25 cellular contexts compared by ENCODE assay signal in the genomic region with DNA sequence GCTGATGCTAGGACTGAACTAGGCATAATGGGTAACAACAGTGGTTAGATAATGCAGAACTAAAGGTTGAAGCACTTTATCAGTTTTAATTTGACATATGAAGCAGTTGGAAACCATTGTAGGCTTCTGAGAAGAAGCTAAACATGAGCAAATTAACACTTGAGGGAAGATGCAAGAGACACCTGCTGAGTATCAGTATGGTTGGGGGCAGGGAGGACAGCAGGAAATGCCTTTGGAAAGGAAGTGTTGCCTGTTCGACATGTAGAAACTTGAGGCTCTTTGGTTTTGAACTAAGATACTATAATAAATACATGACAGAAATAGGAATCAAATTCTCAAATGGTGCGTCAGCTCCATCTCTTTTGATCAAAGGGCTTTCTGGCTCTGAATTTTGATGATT.
A peak's percentile ranks its signal among the peaks of the same experiment; 100 is the strongest.
DNase-seq lines count a peak whose midpoint lies in the region; FAIRE-seq and TF ChIP-seq lines count a peak whose summit lies in the region.
"Had no signal": no experiment of that assay in that cellular context is flagged by ENCODE, and none has a peak within 500 bp of the region (broad histone marks: within the 10 kb centered on the region; RNA-seq: fewer than 3 reads in every experiment).

No MANE protein-coding gene starts in this region.

- intact Hi-C loops in prostate gland (cut with DNase I): no loop called here

- WGBS in endodermal cell (ENCODE audit: insufficient coverage in 1 of 2, insufficient read length in 1 of 2), 2 experiments: 50 to 100% methylated on average over 1 to 2 of the region's 2 CpGs
- 39% methylated on average over 2 of the region's 2 CpGs for WGBS in prostate gland

- peaks cover 12% of the 10 kb centered on the region for H3K9me3 ChIP-seq in endodermal cell (ENCODE audit: control insufficient read depth, low read length)
- H3K9me3 ChIP-seq in prostate gland: no peaks in the 10 kb centered on the region
- H3K9me3 ChIP-seq: body of pancreas, esophagus muscularis mucosa, gastroesophageal sphincter, tibial artery had no signal

- H3K9ac ChIP-seq in endodermal cell (ENCODE audit: extremely low read depth, low read length, poor library complexity, severe bottlenecking): no peak overlapping the region

- no peak overlapping the region for H3K4me3 Mint-ChIP-seq in endodermal cell
- H3K4me3 Mint-ChIP-seq: CD8-positive, alpha-beta memory T cell; naive thymus-derived CD4-positive, alpha-beta T cell; stimulated activated naive CD8-positive, alpha-beta T cell treated with anti-CD3 and anti-CD28 coated beads, Interleukin-15, Interleukin-2, amounts not matched to agents 100 ng/mL and 50 ng/mL, for 24 hours had no signal

- H3K27me3 Mint-ChIP-seq in endodermal cell (ENCODE audit: insufficient read depth): peaks cover 2% of the 10 kb centered on the region
- H3K27me3 Mint-ChIP-seq: stimulated activated naive CD8-positive, alpha-beta T cell treated with anti-CD3 and anti-CD28 coated beads, Interleukin-15, Interleukin-2, amounts not matched to agents 100 ng/mL and 50 ng/mL, for 24 hours had no signal

- DNase-seq in HPDE6-E6E7 (ENCODE audit: extremely low spot score) (peak; percentile 47), NCI-H2227 (lab: John Stamatoyannopoulos, UW; ENCODE audit: unreplicated experiment) (peak; percentile 72), endodermal cell (peak; percentile 73), prostate gland (ENCODE audit: low spot score) (peak; percentile 23), GM10266 (ENCODE audit: extremely low spot score) (no peak), mesenteric fat pad (ENCODE audit: low spot score) (no peak), GM19239 (ENCODE audit: insufficient read length, low spot score) (no peak)
- DNase-seq: activated CD8-positive, alpha-beta memory T cell treated with anti-CD3 and anti-CD28 coated beads, Interleukin-2, amount 50 U/mL, for 48 hours; activated effector memory CD4-positive, alpha-beta T cell treated with Interleukin-2 at 50 U/mL for 16 hours; body of pancreas; CD8-positive, alpha-beta memory T cell; DMS79 treated with DMSO at 0.1 percent for 48 hours; effector CD4-positive, alpha-beta T cell; IMR-90; NCI-H1436 treated with DMSO at 0.1 percent for 48 hours; PC-9; stimulated activated CD4-positive, alpha-beta T cell treated with anti-CD3 and anti-CD28 coated beads, Interleukin-12 subunit alpha, Interleukin-12 subunit beta, amount 100 ng/mL, for 4 hours; stimulated activated CD4-positive, alpha-beta T cell treated with anti-CD3 and anti-CD28 coated beads, Interleukin-4, amount 100 ng/mL, for 4 hours; tibial artery had no signal

- H3K36me3 ChIP-seq in endodermal cell (ENCODE audit: control insufficient read depth, insufficient read depth, low read length): no peaks in the 10 kb centered on the region
- H3K36me3 ChIP-seq in prostate gland: no peaks in the 10 kb centered on the region
- H3K36me3 ChIP-seq: esophagus muscularis mucosa, gastroesophageal sphincter, tibial artery had no signal

- H3K4me1 ChIP-seq in endodermal cell (ENCODE audit: control insufficient read depth, insufficient read depth, low read length): peaks cover 10% of the 10 kb centered on the region
- H3K4me1 ChIP-seq in prostate gland (replicated peaks): no peaks in the 10 kb centered on the region
- H3K4me1 ChIP-seq: esophagus muscularis mucosa, gastroesophageal sphincter, tibial artery had no signal

- TF ChIP-seq CTCF in endodermal cell (conservative IDR thresholded peaks at IDR 0.05) (no peak), prostate gland (IDR thresholded peaks at IDR 0.05) (no peak), GM10266 (IDR thresholded peaks at IDR 0.05; ENCODE audit: control insufficient read depth, insufficient read depth, low read depth, missing control alignments) (no peak)

- H3K27ac ChIP-seq in endodermal cell (ENCODE audit: low read depth, low read length): no peak overlapping the region
- no peak overlapping the region for H3K27ac ChIP-seq in prostate gland
- H3K27ac ChIP-seq: body of pancreas, esophagus muscularis mucosa, gastroesophageal sphincter, HL-60, PC-9, tibial artery, VCaP had no signal

- H3K4me1 Mint-ChIP-seq in endodermal cell: peaks cover 40% of the 10 kb centered on the region
- H3K4me1 Mint-ChIP-seq: CD8-positive, alpha-beta memory T cell had no signal

- no peak overlapping the region for H3K4me3 ChIP-seq in endodermal cell (ENCODE audit: low read length)
- H3K4me3 ChIP-seq in prostate gland: no peak overlapping the region
- H3K4me3 ChIP-seq: body of pancreas, esophagus muscularis mucosa, gastroesophageal sphincter, PC-9, tibial artery had no signal

- no peak for FAIRE-seq in GM19239 (lab: Jason Lieb, UNC)

- H3K36me3 Mint-ChIP-seq in endodermal cell (ENCODE audit: low read depth): peaks cover 11% of the 10 kb centered on the region
- H3K36me3 Mint-ChIP-seq: CD8-positive, alpha-beta memory T cell had no signal

- no peaks in the 10 kb centered on the region for H3K27me3 ChIP-seq in endodermal cell (ENCODE audit: control insufficient read depth, insufficient read depth, low read length, poor library complexity, severe bottlenecking)
- no peaks in the 10 kb centered on the region for H3K27me3 ChIP-seq in prostate gland (replicated peaks; ENCODE audit: insufficient read depth)
- H3K27me3 ChIP-seq: body of pancreas, esophagus muscularis mucosa, gastroesophageal sphincter, tibial artery had no signal

- H3K27ac Mint-ChIP-seq in endodermal cell: no peak overlapping the region
- H3K27ac Mint-ChIP-seq: CD8-positive, alpha-beta memory T cell; naive thymus-derived CD4-positive, alpha-beta T cell; stimulated activated naive CD8-positive, alpha-beta T cell treated with anti-CD3 and anti-CD28 coated beads, Interleukin-15, Interleukin-2, amounts not matched to agents 100 ng/mL and 50 ng/mL, for 24 hours had no signal

- H3K9me3 Mint-ChIP-seq in endodermal cell: peaks cover 25% of the 10 kb centered on the region
- H3K9me3 Mint-ChIP-seq: CD8-positive, alpha-beta memory T cell; naive thymus-derived CD4-positive, alpha-beta T cell; stimulated activated naive CD8-positive, alpha-beta T cell treated with anti-CD3 and anti-CD28 coated beads, Interleukin-15, Interleukin-2, amounts not matched to agents 100 ng/mL and 50 ng/mL, for 24 hours had no signal

- TF ChIP-seq POLR2A in prostate gland (IDR thresholded peaks at IDR 0.05): no peak

Comparison
In these comparisons a context has a peak if more than half of its experiments do, and no peak if none do; other contexts are left out.
1. DNase-seq: peak in HPDE6-E6E7 (single experiment), NCI-H2227 (single experiment), endodermal cell (single experiment) and prostate gland (single experiment); none in GM10266 (single experiment), mesenteric fat pad (single experiment) and GM19239 (single experiment).